8 cellular contexts compared by ENCODE assay signal in genomic region chr3:152258448-152259302, GRCh38. TPM values are rescaled to one million over a fixed set of nuclear protein-coding genes. Genes with fewer than 3 reads are reported as not detected.
DNase-seq lines count a peak whose midpoint lies in the region; ATAC-seq, FAIRE-seq and TF ChIP-seq lines count a peak whose summit lies in the region.

No MANE protein-coding gene starts in this region.

- FAIRE-seq in GM19239 (lab: Jason Lieb, UNC), result peak; percentile 79

- intact Hi-C loops in posterior vena cava (cut with DNase I), result no loop called here

- TF ChIP-seq CTCF in epithelial cell of proximal tubule (conservative IDR thresholded peaks at IDR 0.05; ENCODE audit: low read depth, low read length), result no peak

- H3K4me3 ChIP-seq in epithelial cell of proximal tubule (ENCODE audit: low read depth, low read length), result no peak overlapping the region

- no peak for ATAC-seq in GM18858 (IDR thresholded peaks at IDR 0.05; ENCODE audit: unreplicated experiment)

- no peak for DNase-seq in GM19239 (ENCODE audit: insufficient read length, low spot score)
- peak; percentile 95 for DNase-seq in HT1080 (ENCODE audit: low read depth)
- DNase-seq in activated CD4-positive, alpha-beta T cell treated with anti-CD3 and anti-CD28 coated beads for 1 hour, result peak; percentile 50
- peak; percentile 99 for DNase-seq in epithelial cell of proximal tubule (ENCODE audit: low read depth)
- peak; percentile 82 for DNase-seq in posterior vena cava (ENCODE audit: low spot score)
- no peak for DNase-seq in OCI-M2 (lab: John Stamatoyannopoulos, UW; ENCODE audit: unreplicated experiment)
- DNase-seq in iPS-NIHi11 (ENCODE audit: low spot score), result no peak

RNA-seq across cellular contexts. Expression of gene MBNL1, which starts 10.1 kb away (rescaled TPM):
- total RNA-seq in HT1080 (2014; rRNA removed; shearing (Covaris generic)), result 209 and 295 TPM in 2 replicates
- 98.5 and 119 TPM in 2 replicates for polyA plus RNA-seq in HT1080 (2015; cell fraction: cytosol; rRNA removed)
- polyA plus RNA-seq in HT1080 (2015; cell fraction: nucleus; rRNA removed), result 115 and 116 TPM in 2 replicates
- total RNA-seq in epithelial cell of proximal tubule, result 75.3 and 84.5 TPM in 2 replicates
- 100 to 1,000 TPM; 393 to 453 TPM for total RNA-seq in posterior vena cava

Comparison
In these comparisons a context has a peak if more than half of its experiments do, and no peak if none do; other contexts are left out.
1. DNase-seq: peak in HT1080 (single experiment), activated CD4-positive, alpha-beta T cell treated with anti-CD3 and anti-CD28 coated beads for 1 hour (single experiment), epithelial cell of proximal tubule (single experiment) and posterior vena cava (single experiment); none in GM19239 (single experiment), OCI-M2 (single experiment) and iPS-NIHi11 (single experiment).